Comparison of ENCODE assay signal across 11 cellular contexts in the genomic region with DNA sequence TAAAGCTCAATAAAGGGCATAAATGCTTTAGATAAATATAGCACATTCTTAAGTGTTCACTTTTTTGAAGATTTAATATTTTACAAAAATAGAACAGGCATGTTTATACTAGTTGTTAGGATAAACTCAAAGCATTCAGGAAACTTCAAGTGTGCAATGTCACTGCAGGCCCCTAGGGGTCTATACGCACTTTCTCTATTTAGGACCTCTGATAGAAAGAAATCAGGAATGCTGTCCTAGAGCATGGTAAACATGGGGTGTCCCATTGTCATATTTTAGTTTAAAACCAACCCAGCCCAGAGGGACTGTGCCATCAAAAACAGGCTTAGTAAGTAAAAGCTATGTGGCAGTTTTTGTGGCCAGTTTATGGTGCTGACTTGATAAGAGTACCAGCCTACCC.
DNase-seq lines count a peak whose midpoint lies in the region; ATAC-seq and TF ChIP-seq lines count a peak whose summit lies in the region.
"Had no signal": no experiment of that assay in that cellular context is flagged by ENCODE, and none has a peak within 500 bp of the region (broad histone marks: within the 10 kb centered on the region; RNA-seq: fewer than 3 reads in every experiment).

No MANE protein-coding gene starts in this region.

- no TSS peak for BruUV-seq in Caco-2 (replicated peaks; lab: Mats Ljungman, UMichigan)

- CTCF ChIA-PET in Caco-2 (lab: Charles Lee): no interaction called here

- no peaks in the 10 kb centered on the region for H3K27me3 ChIP-seq in Caco-2 (replicated peaks; ENCODE audit: control insufficient read depth, insufficient read depth, low read length)
- H3K27me3 ChIP-seq in H7 (ENCODE audit: control insufficient read depth, insufficient read depth, low read length): no peaks in the 10 kb centered on the region
- H3K27me3 ChIP-seq: gastrocnemius medialis had no signal

- H3K27me3 Mint-ChIP-seq in Caco-2 (ENCODE audit: insufficient read depth, unreplicated experiment): no peaks in the 10 kb centered on the region
- H3K27me3 Mint-ChIP-seq in stimulated activated naive B cell treated with anti-CD40 and anti-IgM and Interleukin-4, amounts not matched to agents 10 μg/mL and 1 μg/mL and 100 μg/mL, for 72 hours: peaks cover 5 to 14% of the 10 kb centered on the region in 2 donors

- H3K4me1 ChIP-seq in Caco-2: no peaks in the 10 kb centered on the region
- H3K4me1 ChIP-seq: gastrocnemius medialis had no signal

- H3K27ac Mint-ChIP-seq in Caco-2 (ENCODE audit: unreplicated experiment): no peak overlapping the region
- no peak overlapping the region for H3K27ac Mint-ChIP-seq in stimulated activated naive B cell treated with anti-CD40 and anti-IgM and Interleukin-4, amounts not matched to agents 10 μg/mL and 1 μg/mL and 100 μg/mL, for 72 hours
- H3K27ac Mint-ChIP-seq: activated T-cell treated with anti-CD3 and anti-CD28 coated beads, Interleukin-2, amount 50 U/mL, for 24 hours; CD8-positive, alpha-beta T cell had no signal

- peak; percentile 63 for ATAC-seq in SK-N-SH treated with all-trans-retinoic acid at 6 μM for 48 hours
- ATAC-seq in stimulated activated naive B cell treated with anti-CD40 and anti-IgM and Interleukin-4, amounts not matched to agents 10 μg/mL and 1 μg/mL and 100 μg/mL, for 72 hours (replicated peaks): no peak
- ATAC-seq: CD8-positive, alpha-beta T cell; gastrocnemius medialis had no signal

- no peak overlapping the region for H3K4me3 Mint-ChIP-seq in Caco-2 (ENCODE audit: unreplicated experiment)
- no peak overlapping the region for H3K4me3 Mint-ChIP-seq in stimulated activated naive B cell treated with anti-CD40 and anti-IgM and Interleukin-4, amounts not matched to agents 10 μg/mL and 1 μg/mL and 100 μg/mL, for 72 hours
- H3K4me3 Mint-ChIP-seq: activated T-cell treated with anti-CD3 and anti-CD28 coated beads, Interleukin-2, amount 50 U/mL, for 24 hours; CD8-positive, alpha-beta T cell had no signal

- POLR2A ChIA-PET in Caco-2 (lab: Charles Lee): no interaction called here

- no peaks in the 10 kb centered on the region for H3K36me3 Mint-ChIP-seq in Caco-2 (ENCODE audit: insufficient read depth, unreplicated experiment)
- H3K36me3 Mint-ChIP-seq in stimulated activated naive B cell treated with anti-CD40 and anti-IgM and Interleukin-4, amounts not matched to agents 10 μg/mL and 1 μg/mL and 100 μg/mL, for 72 hours: no peaks in the 10 kb centered on the region
- H3K36me3 Mint-ChIP-seq: CD8-positive, alpha-beta T cell had no signal

- H3K36me3 ChIP-seq in Caco-2 (ENCODE audit: control insufficient read depth, insufficient read depth, low read length) (no peaks in the 10 kb centered on the region), H7 (replicated peaks; ENCODE audit: control insufficient read depth, insufficient read depth, low read length) (no peaks in the 10 kb centered on the region)
- H3K36me3 ChIP-seq: gastrocnemius medialis had no signal

- intact Hi-C loops in Caco-2 (cut with micrococcal nuclease; ENCODE audit: unreplicated experiment): no loop called here

- H3K9me3 Mint-ChIP-seq in Caco-2 (ENCODE audit: unreplicated experiment): no peaks in the 10 kb centered on the region
- H3K9me3 Mint-ChIP-seq in stimulated activated naive B cell treated with anti-CD40 and anti-IgM and Interleukin-4, amounts not matched to agents 10 μg/mL and 1 μg/mL and 100 μg/mL, for 72 hours: peaks cover 0 to 2% of the 10 kb centered on the region in 2 donors
- H3K9me3 Mint-ChIP-seq: activated T-cell treated with anti-CD3 and anti-CD28 coated beads, Interleukin-2, amount 50 U/mL, for 24 hours; CD8-positive, alpha-beta T cell had no signal

- no peak for DNase-seq in Caco-2
- peak; percentile 27 for DNase-seq in H7
- peak; percentile 38 for DNase-seq in iPS-NIHi7 (ENCODE audit: extremely low spot score)
- no peak for DNase-seq in A172 (ENCODE audit: low spot score)
- DNase-seq in stimulated activated naive B cell treated with anti-CD40 and anti-IgM and Interleukin-4, amounts not matched to agents 10 μg/mL and 1 μg/mL and 100 μg/mL, for 72 hours: no peak
- no peak for DNase-seq in epidermal melanocyte (ENCODE audit: insufficient read length, low spot score)
- DNase-seq in activated CD8-positive, alpha-beta memory T cell treated with anti-CD3 and anti-CD28 coated beads, Interleukin-2, amount 50 U/mL, for 48 hours: no peak
- DNase-seq: activated T-cell treated with anti-CD3 and anti-CD28 coated beads, Interleukin-2, amount 50 U/mL, for 24 hours; CD8-positive, alpha-beta T cell; gastrocnemius medialis had no signal

- H3K4me1 Mint-ChIP-seq in Caco-2 (ENCODE audit: low read depth, unreplicated experiment): no peaks in the 10 kb centered on the region
- H3K4me1 Mint-ChIP-seq in stimulated activated naive B cell treated with anti-CD40 and anti-IgM and Interleukin-4, amounts not matched to agents 10 μg/mL and 1 μg/mL and 100 μg/mL, for 72 hours: peaks cover 0 to 3% of the 10 kb centered on the region in 2 donors

- H3K4me3 ChIP-seq in Caco-2 (ENCODE audit: low read depth, low read length): no peak overlapping the region
- H3K4me3 ChIP-seq in H7 (ENCODE audit: insufficient read depth, low read depth, low read length): no peak overlapping the region
- H3K4me3 ChIP-seq: gastrocnemius medialis had no signal

- peak; percentile 15 to 20 for TF ChIP-seq CTCF in Caco-2 (IDR thresholded peaks at IDR 0.05; ENCODE audit: insufficient read depth in 1 of 2, low read depth in 1 of 2, low read length in 1 of 2, severe bottlenecking in 1 of 2, unreplicated experiment in 1 of 2)

- no peaks in the 10 kb centered on the region for H3K9me3 ChIP-seq in Caco-2
- H3K9me3 ChIP-seq: gastrocnemius medialis had no signal

TF ChIP-seq in SK-N-SH treated with all-trans-retinoic acid at 6 μM for 48 hours, 23 proteins besides CTCF, POLR2A, EP300 and RAD21 (continues in another document):
- TF ChIP-seq BACH2 (CRISPR knock-in tag; IDR thresholded peaks at IDR 0.05; ENCODE audit: borderline replicate concordance) (no peak), PPARA (CRISPR knock-in tag; IDR thresholded peaks at IDR 0.05; ENCODE audit: borderline replicate concordance) (no peak), GLIS3 (CRISPR knock-in tag; IDR thresholded peaks at IDR 0.05) (no peak), ESRRG (CRISPR knock-in tag; IDR thresholded peaks at IDR 0.05) (no peak), ZFP3 (CRISPR knock-in tag; IDR thresholded peaks at IDR 0.05) (no peak), SNAI2 (CRISPR knock-in tag; IDR thresholded peaks at IDR 0.05) (no peak), ZNF8 (CRISPR knock-in tag; IDR thresholded peaks at IDR 0.05) (no peak), ISL1 (CRISPR knock-in tag; IDR thresholded peaks at IDR 0.05) (no peak), RARB (CRISPR knock-in tag; IDR thresholded peaks at IDR 0.05) (no peak), CSDC2 (CRISPR knock-in tag; IDR thresholded peaks at IDR 0.05) (no peak), TOX (CRISPR knock-in tag; IDR thresholded peaks at IDR 0.05; ENCODE audit: borderline replicate concordance) (no peak), ZNF70 (CRISPR knock-in tag; IDR thresholded peaks at IDR 0.05) (no peak)
- TF ChIP-seq, protein P1, sequence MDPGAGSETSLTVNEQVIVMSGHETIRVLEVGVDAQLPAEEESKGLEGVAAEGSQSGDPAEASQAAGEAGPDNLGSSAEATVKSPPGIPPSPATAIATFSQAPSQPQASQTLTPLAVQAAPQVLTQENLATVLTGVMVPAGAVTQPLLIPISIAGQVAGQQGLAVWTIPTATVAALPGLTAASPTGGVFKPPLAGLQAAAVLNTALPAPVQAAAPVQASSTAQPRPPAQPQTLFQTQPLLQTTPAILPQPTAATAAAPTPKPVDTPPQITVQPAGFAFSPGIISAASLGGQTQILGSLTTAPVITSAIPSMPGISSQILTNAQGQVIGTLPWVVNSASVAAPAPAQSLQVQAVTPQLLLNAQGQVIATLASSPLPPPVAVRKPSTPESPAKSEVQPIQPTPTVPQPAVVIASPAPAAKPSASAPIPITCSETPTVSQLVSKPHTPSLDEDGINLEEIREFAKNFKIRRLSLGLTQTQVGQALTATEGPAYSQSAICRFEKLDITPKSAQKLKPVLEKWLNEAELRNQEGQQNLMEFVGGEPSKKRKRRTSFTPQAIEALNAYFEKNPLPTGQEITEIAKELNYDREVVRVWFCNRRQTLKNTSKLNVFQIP (CRISPR knock-in tag; IDR thresholded peaks at IDR 0.05; ENCODE audit: borderline replicate concordance, low read depth): no peak
- TF ChIP-seq, protein P2, sequence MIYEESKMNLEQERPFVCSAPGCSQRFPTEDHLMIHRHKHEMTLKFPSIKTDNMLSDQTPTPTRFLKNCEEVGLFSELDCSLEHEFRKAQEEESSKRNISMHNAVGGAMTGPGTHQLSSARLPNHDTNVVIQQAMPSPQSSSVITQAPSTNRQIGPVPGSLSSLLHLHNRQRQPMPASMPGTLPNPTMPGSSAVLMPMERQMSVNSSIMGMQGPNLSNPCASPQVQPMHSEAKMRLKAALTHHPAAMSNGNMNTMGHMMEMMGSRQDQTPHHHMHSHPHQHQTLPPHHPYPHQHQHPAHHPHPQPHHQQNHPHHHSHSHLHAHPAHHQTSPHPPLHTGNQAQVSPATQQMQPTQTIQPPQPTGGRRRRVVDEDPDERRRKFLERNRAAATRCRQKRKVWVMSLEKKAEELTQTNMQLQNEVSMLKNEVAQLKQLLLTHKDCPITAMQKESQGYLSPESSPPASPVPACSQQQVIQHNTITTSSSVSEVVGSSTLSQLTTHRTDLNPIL (CRISPR knock-in tag; IDR thresholded peaks at IDR 0.05; ENCODE audit: low read depth): no peak
- TF ChIP-seq, protein P3, sequence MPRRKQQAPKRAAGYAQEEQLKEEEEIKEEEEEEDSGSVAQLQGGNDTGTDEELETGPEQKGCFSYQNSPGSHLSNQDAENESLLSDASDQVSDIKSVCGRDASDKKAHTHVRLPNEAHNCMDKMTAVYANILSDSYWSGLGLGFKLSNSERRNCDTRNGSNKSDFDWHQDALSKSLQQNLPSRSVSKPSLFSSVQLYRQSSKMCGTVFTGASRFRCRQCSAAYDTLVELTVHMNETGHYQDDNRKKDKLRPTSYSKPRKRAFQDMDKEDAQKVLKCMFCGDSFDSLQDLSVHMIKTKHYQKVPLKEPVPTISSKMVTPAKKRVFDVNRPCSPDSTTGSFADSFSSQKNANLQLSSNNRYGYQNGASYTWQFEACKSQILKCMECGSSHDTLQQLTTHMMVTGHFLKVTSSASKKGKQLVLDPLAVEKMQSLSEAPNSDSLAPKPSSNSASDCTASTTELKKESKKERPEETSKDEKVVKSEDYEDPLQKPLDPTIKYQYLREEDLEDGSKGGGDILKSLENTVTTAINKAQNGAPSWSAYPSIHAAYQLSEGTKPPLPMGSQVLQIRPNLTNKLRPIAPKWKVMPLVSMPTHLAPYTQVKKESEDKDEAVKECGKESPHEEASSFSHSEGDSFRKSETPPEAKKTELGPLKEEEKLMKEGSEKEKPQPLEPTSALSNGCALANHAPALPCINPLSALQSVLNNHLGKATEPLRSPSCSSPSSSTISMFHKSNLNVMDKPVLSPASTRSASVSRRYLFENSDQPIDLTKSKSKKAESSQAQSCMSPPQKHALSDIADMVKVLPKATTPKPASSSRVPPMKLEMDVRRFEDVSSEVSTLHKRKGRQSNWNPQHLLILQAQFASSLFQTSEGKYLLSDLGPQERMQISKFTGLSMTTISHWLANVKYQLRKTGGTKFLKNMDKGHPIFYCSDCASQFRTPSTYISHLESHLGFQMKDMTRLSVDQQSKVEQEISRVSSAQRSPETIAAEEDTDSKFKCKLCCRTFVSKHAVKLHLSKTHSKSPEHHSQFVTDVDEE (CRISPR knock-in tag; IDR thresholded peaks at IDR 0.05): no peak

Comparison
In these comparisons a context has a peak if more than half of its experiments do, and no peak if none do; other contexts are left out.
1. DNase-seq: peak in H7 (single experiment) and iPS-NIHi7 (single experiment); none in Caco-2 (0 of 2), A172 (single experiment), stimulated activated naive B cell treated with anti-CD40 and anti-IgM and Interleukin-4, amounts not matched to agents 10 μg/mL and 1 μg/mL and 100 μg/mL, for 72 hours (single experiment), epidermal melanocyte (single experiment) and activated CD8-positive, alpha-beta memory T cell treated with anti-CD3 and anti-CD28 coated beads, Interleukin-2, amount 50 U/mL, for 48 hours (single experiment).